Comparison of ENCODE assay signal across 8 cellular contexts in genomic region chrX:76427560-76428242, GRCh38. TPM values are rescaled to one million over a fixed set of nuclear protein-coding genes. Genes with fewer than 3 reads are reported as not detected.
DNase-seq lines count a peak whose midpoint lies in the region; ATAC-seq and TF ChIP-seq lines count a peak whose summit lies in the region.

Gene MAGEE1 (plus strand): TSS chrX:76427710. CDS start chrX:76427931, 221 bp downstream.

- no peaks in the 10 kb centered on the region for H4K20me1 ChIP-seq in HCT116 (ENCODE audit: insufficient read depth)

- peaks cover 5% of the 10 kb centered on the region for H3K27me3 Mint-ChIP-seq in brain

- H3K4me1 Mint-ChIP-seq in brain = peaks cover 29% of the 10 kb centered on the region

- no TSS peak for BruUV-seq in HCT116 (replicated peaks; lab: Mats Ljungman, UMichigan)

- H3K4me3 ChIP-seq in HCT116 (replicated peaks in 1 of 2; ENCODE audit: low read depth in 1 of 2, low read length in 2 of 2) = peak within 1 kb of the TSS; percentile 53 to 62
- peak within 1 kb of the TSS; percentile 61 for H3K4me3 ChIP-seq in iPS-15b (ENCODE audit: low read depth, low read length)
- H3K4me3 ChIP-seq in skeletal muscle satellite cell (ENCODE audit: low read length) = peak within 1 kb of the TSS; percentile 91

- ATAC-seq in HCT116 = peak; percentile 92

- H2AFZ ChIP-seq in HCT116 (ENCODE audit: low read depth, low read length, poor library complexity, severe bottlenecking) = peak within 1 kb of the TSS; percentile 35

- TF ChIP-seq CTCF in HCT116 (IDR thresholded peaks at IDR 0.05 in 2 of 3, conservative IDR thresholded peaks at IDR 0.05 in 1 of 3; ENCODE audit: borderline replicate concordance in 1 of 3, insufficient read depth in 1 of 3, low read depth in 2 of 3, low read length in 2 of 3) (no peak), brain (conservative IDR thresholded peaks at IDR 0.05) (no peak)

- no peak for TF ChIP-seq POLR2A in HCT116 (IDR thresholded peaks at IDR 0.05; ENCODE audit: borderline replicate concordance, extremely low read depth, insufficient read depth, insufficient read length)

- POLR2A ChIA-PET in HCT116 (lab: Charles Lee) = no interaction called here

- H3K9me3 ChIP-seq in HCT116 (ENCODE audit: control insufficient read depth in 1 of 2, insufficient read depth in 1 of 2, low read depth in 1 of 2, low read length in 2 of 2) (no peaks in the 10 kb centered on the region), iPS-15b (ENCODE audit: control insufficient read depth, insufficient read depth, low read length) (no peaks in the 10 kb centered on the region), skeletal muscle satellite cell (replicated peaks; ENCODE audit: low read length) (no peaks in the 10 kb centered on the region)

- H3K4me1 ChIP-seq in HCT116 (ENCODE audit: control insufficient read depth in 1 of 2, insufficient read depth in 2 of 2, low read length in 2 of 2) (peaks cover 0 to 5% of the 10 kb centered on the region in 2 experiments; a peak in 1 of 4 replicates), iPS-15b (ENCODE audit: control insufficient read depth, insufficient read depth, low read length) (no peaks in the 10 kb centered on the region), skeletal muscle satellite cell (ENCODE audit: control insufficient read depth, insufficient read depth, low read length) (no peaks in the 10 kb centered on the region)

- in situ Hi-C loops in G401 (cut with HindIII; ENCODE audit: low sequenced_read_pairs) = no loop called here

- H3K27ac ChIP-seq in HCT116 (ENCODE audit: low read depth, low read length) = no peak within 1 kb of the TSS

- peak; percentile 83 for DNase-seq in G401 (ENCODE audit: low spot score)
- peak; percentile 32 for DNase-seq in HCT116 (ENCODE audit: low read depth, low spot score)
- peak; percentile 46 for DNase-seq in MV-4-11 (lab: John Stamatoyannopoulos, UW)
- peak; percentile 62 for DNase-seq in T1000 (lab: John Stamatoyannopoulos, UW)
- no peak for DNase-seq in NCI-H187 treated with DMSO at 0.1 percent for 48 hours (lab: John Stamatoyannopoulos, UW)

- H3K27ac Mint-ChIP-seq in brain = peak within 1 kb of the TSS; percentile 40 to 91 (median 88)

- H3K27me3 ChIP-seq in HCT116 (ENCODE audit: insufficient read depth, low read length) (no peaks in the 10 kb centered on the region), iPS-15b (ENCODE audit: control insufficient read depth, insufficient read depth, low read length) (no peaks in the 10 kb centered on the region), skeletal muscle satellite cell (ENCODE audit: control insufficient read depth, insufficient read depth, low read length) (no peaks in the 10 kb centered on the region)

- H3K9me2 ChIP-seq in HCT116 (ENCODE audit: insufficient read depth) = no peaks in the 10 kb centered on the region

- H3K9ac ChIP-seq in HCT116 (ENCODE audit: low read length) (peak within 1 kb of the TSS; percentile 48), iPS-15b (ENCODE audit: low read depth, low read length) (no peak within 1 kb of the TSS), skeletal muscle satellite cell (ENCODE audit: low read depth, low read length) (peak within 1 kb of the TSS; percentile 76)

- CTCF ChIA-PET in HCT116 (lab: Charles Lee) = no interaction called here

- no peaks in the 10 kb centered on the region for H3K79me2 ChIP-seq in HCT116 (ENCODE audit: insufficient read depth, low read length)

- no peaks in the 10 kb centered on the region for H3K9me3 Mint-ChIP-seq in brain

- no peaks in the 10 kb centered on the region for H3K36me3 ChIP-seq in HCT116 (ENCODE audit: control insufficient read depth in 1 of 2, insufficient read depth in 2 of 2, low read length in 2 of 2)
- H3K36me3 ChIP-seq in iPS-15b (ENCODE audit: control insufficient read depth, insufficient read depth, low read length) = peaks cover 3% of the 10 kb centered on the region
- H3K36me3 ChIP-seq in skeletal muscle satellite cell (ENCODE audit: insufficient read depth, low read length) = no peaks in the 10 kb centered on the region

- peak within 1 kb of the TSS; percentile 74 for H3K4me2 ChIP-seq in HCT116 (ENCODE audit: low read length)
- H3K4me2 ChIP-seq in skeletal muscle satellite cell (ENCODE audit: low read length) = peak within 1 kb of the TSS; percentile 95

- H3K36me3 Mint-ChIP-seq in brain = peaks cover 17% of the 10 kb centered on the region

- no peak for TF ChIP-seq RAD21 in HCT116 (IDR thresholded peaks at IDR 0.05; ENCODE audit: low read depth)

- H3K4me3 Mint-ChIP-seq in brain = peak within 1 kb of the TSS; percentile 87 to 93 (median 90)

- intact Hi-C loops in HCT116 (cut with micrococcal nuclease) = no loop called here

- RAD21 ChIA-PET in HCT116 (lab: Charles Lee; ENCODE audit: low non-redundant PET in 1 of 2, low total read pairs in 2 of 2, uncharacterized antibody in 2 of 2, unreplicated experiment in 2 of 2) = no interaction called here

TF ChIP-seq in HCT116, 20 proteins besides CTCF, POLR2A, EP300 and RAD21:
- TF ChIP-seq, protein P1, sequence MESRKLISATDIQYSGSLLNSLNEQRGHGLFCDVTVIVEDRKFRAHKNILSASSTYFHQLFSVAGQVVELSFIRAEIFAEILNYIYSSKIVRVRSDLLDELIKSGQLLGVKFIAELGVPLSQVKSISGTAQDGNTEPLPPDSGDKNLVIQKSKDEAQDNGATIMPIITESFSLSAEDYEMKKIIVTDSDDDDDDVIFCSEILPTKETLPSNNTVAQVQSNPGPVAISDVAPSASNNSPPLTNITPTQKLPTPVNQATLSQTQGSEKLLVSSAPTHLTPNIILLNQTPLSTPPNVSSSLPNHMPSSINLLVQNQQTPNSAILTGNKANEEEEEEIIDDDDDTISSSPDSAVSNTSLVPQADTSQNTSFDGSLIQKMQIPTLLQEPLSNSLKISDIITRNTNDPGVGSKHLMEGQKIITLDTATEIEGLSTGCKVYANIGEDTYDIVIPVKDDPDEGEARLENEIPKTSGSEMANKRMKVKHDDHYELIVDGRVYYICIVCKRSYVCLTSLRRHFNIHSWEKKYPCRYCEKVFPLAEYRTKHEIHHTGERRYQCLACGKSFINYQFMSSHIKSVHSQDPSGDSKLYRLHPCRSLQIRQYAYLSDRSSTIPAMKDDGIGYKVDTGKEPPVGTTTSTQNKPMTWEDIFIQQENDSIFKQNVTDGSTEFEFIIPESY (IDR thresholded peaks at IDR 0.05; ENCODE audit: extremely low read depth, insufficient replicate concordance, low read length) = no peak
- TF ChIP-seq REST (IDR thresholded peaks at IDR 0.05; ENCODE audit: low read depth) (no peak), POLR2AphosphoS5 (IDR thresholded peaks at IDR 0.05; ENCODE audit: low read depth, low read length) (peak; percentile 39; the same call in 1 of the 2 replicates)

RNA-seq across cellular contexts. Expression of gene MAGEE1, which starts in this region (rescaled TPM):
- 1.5 and 1.6 TPM in 2 replicates for total RNA-seq in G401 (2014; rRNA removed; shearing (Covaris generic))
- 2.2 TPM for total RNA-seq in HCT116 (2021; ENCODE audit: unreplicated experiment)
- 0.77 and 1.0 TPM in 2 replicates for polyA plus RNA-seq in HCT116 (2012)
- polyA plus RNA-seq in brain (ENCODE audit: insufficient read depth, low read depth, low replicate concordance) = 15.9 TPM
- total RNA-seq in skeletal muscle satellite cell (2012; rRNA removed) = 2.4 and 2.5 TPM in 2 replicates
